ENCODE assay signal across 1 cellular context in the genomic region with DNA sequence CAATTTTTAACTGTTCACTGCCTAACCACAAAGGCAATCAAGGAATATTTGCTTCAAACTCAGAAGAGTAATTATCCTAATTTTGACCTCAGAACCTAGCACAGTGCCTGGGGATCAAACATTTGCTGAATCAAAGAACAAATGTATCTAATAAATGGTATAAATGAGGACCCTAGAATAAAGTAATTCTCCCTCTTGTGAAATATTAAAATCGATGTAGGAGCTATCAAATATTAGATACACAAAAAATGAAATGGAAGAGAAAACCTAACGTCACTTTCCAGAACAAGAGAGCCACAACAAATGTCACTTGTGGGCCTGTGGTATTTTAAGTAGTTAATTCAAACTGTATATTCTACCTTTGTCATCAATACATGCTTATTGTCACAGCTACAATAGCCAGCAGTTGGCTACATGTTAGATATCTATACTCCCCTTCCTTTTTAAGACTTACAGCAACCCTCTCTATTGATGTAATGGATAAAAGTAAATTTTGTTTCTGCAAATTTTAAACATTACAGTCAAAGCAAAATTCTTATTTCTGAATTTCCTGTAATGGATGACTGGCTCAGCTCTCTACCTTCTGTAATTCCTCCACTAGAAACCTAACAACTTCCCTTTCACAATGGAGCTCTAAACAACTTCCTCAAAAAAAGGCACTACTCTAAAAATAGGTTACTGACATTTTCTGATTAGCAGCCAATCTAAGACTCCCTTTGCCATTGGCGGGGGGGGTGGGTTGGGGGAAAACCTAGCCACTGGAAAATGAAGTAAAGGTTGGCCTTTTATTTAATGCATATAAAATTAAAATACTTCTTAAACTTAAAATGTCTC.
TF ChIP-seq lines count a peak whose summit lies in the region.

No MANE protein-coding gene starts in this region.

TF ChIP-seq in IMR-90, 13 proteins besides CTCF, POLR2A, EP300 and RAD21:
- TF ChIP-seq CHD1 (IDR thresholded peaks at IDR 0.05; ENCODE audit: low read depth, low read length) (no peak), RFX5 (IDR thresholded peaks at IDR 0.05; ENCODE audit: low read depth, low read length) (no peak), CEBPB (IDR thresholded peaks at IDR 0.05; ENCODE audit: low read depth, low read length) (peak; percentile 49)
- TF ChIP-seq, protein P1, sequence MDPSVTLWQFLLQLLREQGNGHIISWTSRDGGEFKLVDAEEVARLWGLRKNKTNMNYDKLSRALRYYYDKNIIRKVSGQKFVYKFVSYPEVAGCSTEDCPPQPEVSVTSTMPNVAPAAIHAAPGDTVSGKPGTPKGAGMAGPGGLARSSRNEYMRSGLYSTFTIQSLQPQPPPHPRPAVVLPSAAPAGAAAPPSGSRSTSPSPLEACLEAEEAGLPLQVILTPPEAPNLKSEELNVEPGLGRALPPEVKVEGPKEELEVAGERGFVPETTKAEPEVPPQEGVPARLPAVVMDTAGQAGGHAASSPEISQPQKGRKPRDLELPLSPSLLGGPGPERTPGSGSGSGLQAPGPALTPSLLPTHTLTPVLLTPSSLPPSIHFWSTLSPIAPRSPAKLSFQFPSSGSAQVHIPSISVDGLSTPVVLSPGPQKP (IDR thresholded peaks at IDR 0.05; ENCODE audit: borderline replicate concordance, low read depth, low read length) = no peak
TF ChIP-seq in IMR-90: peak in this region for 1.
